ENCODE assay signal across 8 cellular contexts in the genomic region with DNA sequence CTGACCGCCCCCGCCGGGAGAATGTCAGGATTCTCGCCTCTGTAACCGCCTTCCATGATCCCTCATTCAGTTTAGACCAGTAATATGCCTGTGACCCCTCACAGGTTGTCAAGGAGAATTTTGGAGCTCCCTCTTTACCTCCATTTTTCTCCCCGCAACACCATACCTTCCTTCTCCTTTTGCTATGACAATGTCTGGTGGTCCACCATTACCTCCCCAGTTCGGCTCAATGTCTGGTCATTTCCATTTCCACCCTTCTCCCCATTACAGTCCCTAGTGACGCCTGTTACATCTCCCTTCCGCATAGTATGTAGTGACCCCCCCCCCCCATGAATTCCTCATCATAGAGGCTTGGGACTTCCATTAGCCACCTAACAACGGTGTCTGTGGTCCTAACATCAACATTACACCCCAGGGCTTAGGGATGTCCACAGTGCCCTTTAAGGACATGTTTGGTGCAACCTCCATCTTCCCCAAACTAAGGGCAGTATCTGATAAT. TPM values are rescaled to one million over a fixed set of nuclear protein-coding genes. Genes with fewer than 3 reads are reported as not detected.
DNase-seq lines count a peak whose midpoint lies in the region; ATAC-seq and TF ChIP-seq lines count a peak whose summit lies in the region.

No MANE protein-coding gene starts in this region.

- H3K4me3 ChIP-seq in DND-41 (ENCODE audit: low read depth in 1 of 2, low read length in 2 of 2): peak overlapping the region; percentile 34 to 71
- H3K4me3 ChIP-seq in Peyer's patch: peak overlapping the region; percentile 54 to 78 (median 60)
- peak overlapping the region; percentile 83 for H3K4me3 ChIP-seq in parathyroid adenoma (ENCODE audit: low read depth, low read length)

- H3K36me3 ChIP-seq in DND-41 (ENCODE audit: insufficient read depth, low read length) (peaks cover 36% of the 10 kb centered on the region), Peyer's patch (peaks cover 0 to 22% (median 0%) of the 10 kb centered on the region in 3 donors), parathyroid adenoma (ENCODE audit: control insufficient read depth, insufficient read depth, low read length) (no peaks in the 10 kb centered on the region)

- no peak for DNase-seq in DND-41
- DNase-seq in Peyer's patch: no peak
- DNase-seq in erythroblast (lab: John Stamatoyannopoulos, UW): no peak
- DNase-seq in GM20000 (ENCODE audit: low spot score): no peak
- no peak for DNase-seq in superior temporal gyrus (ENCODE audit: extremely low spot score)
- DNase-seq in DMS 273 (lab: John Stamatoyannopoulos, UW; ENCODE audit: unreplicated experiment): no peak

- H3K4me1 ChIP-seq in DND-41 (ENCODE audit: insufficient read depth, low read length): peaks cover 43% of the 10 kb centered on the region
- no peaks in the 10 kb centered on the region for H3K4me1 ChIP-seq in Peyer's patch
- H3K4me1 ChIP-seq in parathyroid adenoma: no peaks in the 10 kb centered on the region

- H3K9me3 ChIP-seq in DND-41 (ENCODE audit: insufficient read depth, low read length, severe bottlenecking) (no peaks in the 10 kb centered on the region), Peyer's patch (no peaks in the 10 kb centered on the region), parathyroid adenoma (ENCODE audit: control insufficient read depth, low read length) (no peaks in the 10 kb centered on the region)

- peak overlapping the region; percentile 72 for H3K9ac ChIP-seq in DND-41 (ENCODE audit: low read depth, low read length)
- no peak overlapping the region for H3K9ac ChIP-seq in parathyroid adenoma

- TF ChIP-seq POLR2A in Peyer's patch (IDR thresholded peaks at IDR 0.05) (no peak), erythroblast (IDR thresholded peaks at IDR 0.05; ENCODE audit: low read length) (peak; percentile 49)

- TF ChIP-seq CTCF in DND-41 (IDR thresholded peaks at IDR 0.05; ENCODE audit: borderline replicate concordance, extremely low read depth, low read length, poor library complexity, severe bottlenecking) (no peak), Peyer's patch (IDR thresholded peaks at IDR 0.05) (no peak), parathyroid adenoma (IDR thresholded peaks at IDR 0.05) (no peak), GM20000 (IDR thresholded peaks at IDR 0.05; ENCODE audit: extremely low read depth, missing control alignments) (no peak)

- H4K20me1 ChIP-seq in DND-41 (ENCODE audit: insufficient read depth, low read length): peaks cover 10% of the 10 kb centered on the region

- ATAC-seq in DND-41 (ENCODE audit: insufficient read depth, low read depth) (no peak), GM18873 (IDR thresholded peaks at IDR 0.05; ENCODE audit: low FRiP score, unreplicated experiment) (no peak)

- H3K79me2 ChIP-seq in DND-41 (ENCODE audit: insufficient read depth, low read length) (peaks cover 44% of the 10 kb centered on the region), parathyroid adenoma (peaks cover 6% of the 10 kb centered on the region)

- H2AFZ ChIP-seq in DND-41 (ENCODE audit: low read depth, low read length) (peak overlapping the region; percentile 24; the same call in 1 of the 2 replicates), parathyroid adenoma (peak overlapping the region; percentile 83)

- H3K4me2 ChIP-seq in DND-41 (ENCODE audit: insufficient read depth, low read length) (peak overlapping the region; percentile 94), parathyroid adenoma (ENCODE audit: low read length) (peak overlapping the region; percentile 82)

- H3K27me3 ChIP-seq in DND-41 (ENCODE audit: insufficient read depth, low read length, poor library complexity) (no peaks in the 10 kb centered on the region), Peyer's patch (no peaks in the 10 kb centered on the region), parathyroid adenoma (ENCODE audit: control insufficient read depth, insufficient read depth, low read length) (no peaks in the 10 kb centered on the region)

- H3K27ac ChIP-seq in DND-41 (ENCODE audit: low read length): peak overlapping the region; percentile 89
- H3K27ac ChIP-seq in Peyer's patch: peak overlapping the region; percentile 90 to 94 (median 92)
- H3K27ac ChIP-seq in parathyroid adenoma: peak overlapping the region; percentile 99

RNA-seq across cellular contexts. Expression of a gene that starts 0.7 kb away (rescaled TPM):
- 10 to 100 TPM; 55.7 to 78.4 (median 72.5) TPM for total RNA-seq in Peyer's patch

RNA-seq across cellular contexts. Expression of a gene that starts 20.5 kb away (rescaled TPM):
- 10 to 100 TPM; 22.5 to 80.0 (median 39.7) TPM for total RNA-seq in Peyer's patch

RNA-seq across cellular contexts. Expression of a gene that starts 58.0 kb away (rescaled TPM):
- total RNA-seq in Peyer's patch: under 1 TPM in 1 of 4 donors, not detected in 3; 0.67 TPM
